ENCODE assay signal across 1 cellular context in genomic region chr9:25732101-25732500, GRCh38. TPM values are rescaled to one million over a fixed set of nuclear protein-coding genes. Genes with fewer than 3 reads are reported as not detected.
"Had no signal": no experiment of that assay in that cellular context is flagged by ENCODE, and none has a peak within 500 bp of the region (broad histone marks: within the 10 kb centered on the region; RNA-seq: fewer than 3 reads in every experiment).

No MANE protein-coding gene starts in this region.

RNA-seq across cellular contexts. Expression of gene TUSC1, which starts 53.9 kb away (rescaled TPM):
- total RNA-seq: GM12878 had no signal
- polyA plus RNA-seq: GM12878 had no signal
